Comparison of ENCODE assay signal across 19 cellular contexts in genomic region chr6:138914701-138915100, GRCh38.
"Had no signal": no experiment of that assay in that cellular context is flagged by ENCODE, and none has a peak within 500 bp of the region (broad histone marks: within the 10 kb centered on the region; RNA-seq: fewer than 3 reads in every experiment).

No MANE protein-coding gene starts in this region.

- H3K27me3 ChIP-seq: spleen, thyroid gland had no signal

- H3K4me3 Mint-ChIP-seq: activated CD4-positive, alpha-beta memory T cell treated with anti-CD3 and anti-CD28 coated beads for 36 hours; activated CD8-positive, alpha-beta memory T cell treated with anti-CD3 and anti-CD28 coated beads, Interleukin-2, amount 10 ng/mL, durations not matched to agents 7 days and 5 days; effector memory CD8-positive, alpha-beta T cell; nephron; stimulated activated naive B cell treated with anti-CD40 and anti-IgM and Interleukin-4, amounts not matched to agents 10 μg/mL and 1 μg/mL and 100 μg/mL, for 72 hours; T-helper 2 cell treated with Interferon-gamma antibody and Interleukin-4, amounts not matched to agents 5 μg/mL and 100 μg/mL, for 36 hours had no signal

- FAIRE-seq: TTC549 had no signal

- H3K27ac ChIP-seq: spleen, thyroid gland had no signal

- H3K9me3 ChIP-seq: spleen, thyroid gland had no signal

- H3K27me3 Mint-ChIP-seq: activated CD4-positive, alpha-beta memory T cell treated with anti-CD3 and anti-CD28 coated beads for 36 hours; activated CD8-positive, alpha-beta memory T cell treated with anti-CD3 and anti-CD28 coated beads, Interleukin-2, amount 10 ng/mL, durations not matched to agents 7 days and 5 days; effector memory CD8-positive, alpha-beta T cell; stimulated activated naive B cell treated with anti-CD40 and anti-IgM and Interleukin-4, amounts not matched to agents 10 μg/mL and 1 μg/mL and 100 μg/mL, for 72 hours had no signal

- H3K9me3 Mint-ChIP-seq: activated CD4-positive, alpha-beta memory T cell treated with anti-CD3 and anti-CD28 coated beads for 36 hours; activated naive CD4-positive, alpha-beta T cell treated with anti-CD3 and anti-CD28 coated beads, Interleukin-2, amount 50 U/mL, for 72 hours; effector memory CD8-positive, alpha-beta T cell; nephron; stimulated activated naive B cell treated with anti-CD40 and anti-IgM and Interleukin-4, amounts not matched to agents 10 μg/mL and 1 μg/mL and 100 μg/mL, for 72 hours; T-helper 2 cell treated with Interferon-gamma antibody and Interleukin-4, amounts not matched to agents 5 μg/mL and 100 μg/mL, for 36 hours had no signal

- H3K4me1 ChIP-seq: spleen, thyroid gland had no signal

- H3K4me3 ChIP-seq: lung, spleen, thyroid gland had no signal

- ATAC-seq: activated CD8-positive, alpha-beta memory T cell treated with anti-CD3 and anti-CD28 coated beads, Interleukin-2, amount 10 ng/mL, durations not matched to agents 7 days and 5 days; activated naive CD4-positive, alpha-beta T cell treated with anti-CD3 and anti-CD28 coated beads, Interleukin-2, amount 50 U/mL, for 72 hours; effector memory CD8-positive, alpha-beta T cell; stimulated activated naive B cell treated with anti-CD40 and anti-IgM and Interleukin-4, amounts not matched to agents 10 μg/mL and 1 μg/mL and 100 μg/mL, for 72 hours had no signal

- DNase-seq: activated CD4-positive, alpha-beta memory T cell treated with anti-CD3 and anti-CD28 coated beads for 36 hours; activated CD8-positive, alpha-beta memory T cell treated with anti-CD3 and anti-CD28 coated beads, Interleukin-2, amount 10 ng/mL, durations not matched to agents 7 days and 5 days; activated effector memory CD4-positive, alpha-beta T cell treated with anti-CD3 and anti-CD28 coated beads, Interleukin-2, amount 50 U/mL, for 16 hours; effector memory CD8-positive, alpha-beta T cell; foreskin melanocyte; glutamatergic neuron; hippocampal formation; islet precursor cell; midbrain; retina; spleen; stimulated activated CD4-positive, alpha-beta T cell treated with anti-CD3 and anti-CD28 coated beads, Interleukin-4, amount 100 ng/mL, for 4 hours; stimulated activated naive B cell treated with anti-CD40 and anti-IgM and Interleukin-4, amounts not matched to agents 10 μg/mL and 1 μg/mL and 100 μg/mL, for 72 hours; thyroid gland had no signal

- H3K27ac Mint-ChIP-seq: activated CD4-positive, alpha-beta memory T cell treated with anti-CD3 and anti-CD28 coated beads for 36 hours; activated CD8-positive, alpha-beta memory T cell treated with anti-CD3 and anti-CD28 coated beads, Interleukin-2, amount 10 ng/mL, durations not matched to agents 7 days and 5 days; nephron; T-helper 2 cell treated with Interferon-gamma antibody and Interleukin-4, amounts not matched to agents 5 μg/mL and 100 μg/mL, for 36 hours had no signal

- H3K4me1 Mint-ChIP-seq: nephron had no signal
